Comparison of ENCODE assay signal across 23 cellular contexts in the genomic region with DNA sequence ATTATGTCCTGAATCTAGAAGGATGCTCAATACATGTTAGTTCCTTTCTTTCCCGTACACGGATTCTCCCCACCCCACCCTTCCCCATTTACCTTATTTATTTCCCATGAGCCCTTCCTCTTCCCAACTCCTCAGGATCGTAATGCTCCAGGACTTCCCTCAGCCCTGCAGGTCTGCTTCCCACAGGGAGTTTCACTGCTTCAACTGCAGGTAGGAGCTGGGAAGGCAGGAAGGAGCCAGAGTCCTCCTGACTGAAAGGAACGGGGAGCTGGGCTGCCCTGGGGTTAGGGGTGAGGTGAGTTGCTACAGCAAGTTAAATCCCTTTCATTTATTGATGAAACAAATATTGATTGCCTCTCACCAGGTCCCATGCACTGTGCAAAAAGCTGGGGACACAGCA.
"Had no signal": no experiment of that assay in that cellular context is flagged by ENCODE, and none has a peak within 500 bp of the region (broad histone marks: within the 10 kb centered on the region; RNA-seq: fewer than 3 reads in every experiment).

No MANE protein-coding gene starts in this region.

- H3K27ac ChIP-seq: coronary artery, ovary, psoas muscle, skin epidermis, stomach, thyroid gland, vagina had no signal

- H3K27ac Mint-ChIP-seq: effector memory CD8-positive, alpha-beta T cell; immature natural killer cell; memory B cell; naive thymus-derived CD8-positive, alpha-beta T cell; nephron progenitor cell had no signal

- H3K27me3 Mint-ChIP-seq: effector memory CD8-positive, alpha-beta T cell; memory B cell had no signal

- H3K4me1 ChIP-seq: psoas muscle, stomach, thyroid gland, vagina had no signal

- H3K4me3 Mint-ChIP-seq: effector memory CD8-positive, alpha-beta T cell; immature natural killer cell; memory B cell; naive thymus-derived CD8-positive, alpha-beta T cell; nephron progenitor cell had no signal

- DNase-seq: dermis blood vessel endothelial cell; effector memory CD8-positive, alpha-beta T cell; hypothalamus; immature natural killer cell; islet precursor cell; kidney glomerular epithelial cell; midbrain; naive thymus-derived CD8-positive, alpha-beta T cell; nephron progenitor cell; occipital lobe; ovary; psoas muscle; right cardiac atrium; stimulated activated CD4-positive, alpha-beta T cell treated with anti-CD3 and anti-CD28 coated beads, Interleukin-15, amount 100 ng/mL, for 24 hours; stimulated activated CD4-positive, alpha-beta T cell treated with anti-CD3 and anti-CD28 coated beads, Interleukin-2, amount 100 ng/mL, for 48 hours; stimulated activated naive CD4-positive, alpha-beta T cell treated with Interleukin-2 at 50 U/mL for 16 hours; stomach; thyroid gland had no signal

- H3K36me3 ChIP-seq: ovary, stomach, thyroid gland, vagina had no signal

- H3K4me3 ChIP-seq: coronary artery, lung, ovary, psoas muscle, skin epidermis, stomach, thyroid gland, vagina had no signal

- H3K9me3 Mint-ChIP-seq: effector memory CD8-positive, alpha-beta T cell; immature natural killer cell; memory B cell had no signal

- ATAC-seq: effector memory CD8-positive, alpha-beta T cell; naive thymus-derived CD8-positive, alpha-beta T cell; psoas muscle; right cardiac atrium had no signal

- H3K36me3 Mint-ChIP-seq: immature natural killer cell; memory B cell; naive thymus-derived CD8-positive, alpha-beta T cell had no signal

- H3K27me3 ChIP-seq: ovary, stomach, thyroid gland, vagina had no signal

- H3K9me3 ChIP-seq: ovary, thyroid gland, vagina had no signal
